In the genomic region with DNA sequence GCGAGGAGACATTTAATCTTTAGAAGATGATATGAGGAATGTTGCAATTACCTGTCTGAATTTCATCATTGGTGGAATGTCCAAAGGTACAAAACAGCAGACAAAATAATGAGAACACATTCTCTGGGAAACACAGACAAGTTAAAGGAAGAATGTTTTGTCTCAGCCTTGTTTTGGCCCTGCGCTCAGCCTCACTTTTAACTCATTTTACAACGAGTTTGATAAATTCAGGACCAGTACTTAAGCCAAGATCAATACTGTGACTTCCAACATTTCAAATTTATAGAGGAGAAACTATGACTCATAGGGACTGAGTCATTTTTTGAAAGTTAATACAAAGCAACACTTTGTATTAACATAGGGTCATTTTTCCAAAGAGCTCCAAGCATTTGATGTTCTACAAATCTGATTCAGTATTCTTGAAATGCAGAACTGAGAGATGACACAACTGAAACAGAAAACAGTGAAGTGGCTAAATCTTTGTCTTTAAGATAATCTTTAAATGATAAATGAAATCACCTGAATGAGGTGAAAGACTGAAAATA, we compare ENCODE assay signal across 1 cellular context.
TF ChIP-seq lines count a peak whose summit lies in the region.

No MANE protein-coding gene starts in this region.

TF ChIP-seq in HepG2, 621 proteins besides CTCF, POLR2A, EP300 and RAD21 (continued from another document):
- TF ChIP-seq CREB1 (IDR thresholded peaks at IDR 0.05): 0 out of 2 replicates have a peak, but pooled peaks have one; percentile 2
- no peak for TF ChIP-seq CREB1 (CRISPR knock-in tag; IDR thresholded peaks at IDR 0.05)
- peak; percentile 72; the same call in 1 of the 2 replicates for TF ChIP-seq CEBPB (IDR thresholded peaks at IDR 0.05; ENCODE audit: borderline replicate concordance, low read depth, low read length)
